ENCODE assay signal across 1 cellular context in genomic region chr10:78543749-78544446, GRCh38.
TF ChIP-seq lines count a peak whose summit lies in the region.

No MANE protein-coding gene starts in this region.

TF ChIP-seq in SK-N-SH treated with all-trans-retinoic acid at 6 μM for 48 hours, 23 proteins besides CTCF, POLR2A, EP300 and RAD21 (continued from another document):
- TF ChIP-seq TSHZ2 (CRISPR knock-in tag; IDR thresholded peaks at IDR 0.05) (no peak), POU6F1 (CRISPR knock-in tag; IDR thresholded peaks at IDR 0.05; ENCODE audit: borderline replicate concordance, low read depth) (no peak), ISL1 (CRISPR knock-in tag; IDR thresholded peaks at IDR 0.05) (no peak), CSRNP3 (CRISPR knock-in tag; IDR thresholded peaks at IDR 0.05) (no peak), RARB (CRISPR knock-in tag; IDR thresholded peaks at IDR 0.05) (no peak), CSDC2 (CRISPR knock-in tag; IDR thresholded peaks at IDR 0.05) (no peak)
